Comparison of ENCODE assay signal across 29 cellular contexts in the genomic region with DNA sequence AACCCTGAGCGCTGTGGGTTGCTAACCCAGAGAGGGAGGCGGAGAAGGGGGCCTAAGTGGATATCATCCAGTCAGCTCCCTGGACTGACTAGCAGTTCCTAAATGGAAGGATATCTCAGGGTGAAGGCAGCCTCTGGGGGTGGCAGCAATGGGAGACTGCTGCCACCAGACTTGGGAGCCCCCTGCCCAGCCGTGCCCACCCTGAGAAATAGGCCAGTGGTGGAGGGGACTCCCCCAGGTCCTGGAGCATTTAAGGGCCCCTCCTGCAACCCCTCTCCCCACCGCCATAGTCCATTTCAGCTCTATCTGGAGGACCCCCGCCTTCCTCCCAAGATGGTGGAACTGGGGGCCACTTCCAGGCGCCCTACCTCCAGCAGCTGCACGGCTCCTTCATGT. TPM values are rescaled to one million over a fixed set of nuclear protein-coding genes. Genes with fewer than 3 reads are reported as not detected.
DNase-seq lines count a peak whose midpoint lies in the region; ATAC-seq and TF ChIP-seq lines count a peak whose summit lies in the region.
"Had no signal": no experiment of that assay in that cellular context is flagged by ENCODE, and none has a peak within 500 bp of the region (broad histone marks: within the 10 kb centered on the region; RNA-seq: fewer than 3 reads in every experiment).

No MANE protein-coding gene starts in this region.

- no peak for DNase-seq in T-helper 1 cell
- peak; percentile 9 for DNase-seq in left ventricle myocardium superior
- DNase-seq in Right ventricle myocardium inferior (ENCODE audit: missing footprints) = no peak
- peak; percentile 7 for DNase-seq in glutamatergic neuron
- DNase-seq in mesothelial cell of epicardium (ENCODE audit: low spot score in 2 of 2, unreplicated experiment in 2 of 2) = no peak
- DNase-seq in NCI-H1105 treated with DMSO at 0.1 percent for 48 hours (lab: John Stamatoyannopoulos, UW) = no peak
- DNase-seq: activated CD4-positive, alpha-beta T cell treated with anti-CD3 and anti-CD28 coated beads for 1 hour; activated CD8-positive, alpha-beta memory T cell treated with anti-CD3 and anti-CD28 coated beads for 24 hours; C1 segment of cervical spinal cord; cortex of kidney; DMS79; effector memory CD4-positive, alpha-beta T cell; GDM1; hypothalamus; KG1; naive B cell; NCI-H1092 treated with DMSO at 0.1 percent for 48 hours; NCI-H1930; NCI-H524 treated with DMSO at 0.1 percent for 48 hours; OCI-M1; psoas muscle; stimulated activated naive CD4-positive, alpha-beta T cell treated with Interleukin-2 at 50 U/mL for 16 hours had no signal

- ATAC-seq in left ventricle myocardium superior = no peak
- no peak for ATAC-seq in Right ventricle myocardium inferior
- ATAC-seq in stimulated activated memory B cell treated with anti-CD40 and anti-IgM and Interleukin-4, amounts not matched to agents 10 μg/mL and 1 μg/mL and 100 μg/mL, for 72 hours = no peak
- ATAC-seq: left lobe of liver, psoas muscle had no signal

- TF ChIP-seq CTCF in glutamatergic neuron (IDR thresholded peaks at IDR 0.05; ENCODE audit: partially characterized antibody, unreplicated experiment) = no peak
- TF ChIP-seq CTCF in mesothelial cell of epicardium (IDR thresholded peaks at IDR 0.05; ENCODE audit: unreplicated experiment) = no peak

- peaks cover 38% of the 10 kb centered on the region for H3K36me3 Mint-ChIP-seq in T-helper 1 cell treated with Interleukin-12 subunit alpha and Interleukin-12 subunit beta and Interleukin-4 antibody, amounts not matched to agents 30 μg/mL and 1 μg/mL, for 36 hours (ENCODE audit: low read depth)
- H3K36me3 Mint-ChIP-seq in glutamatergic neuron (ENCODE audit: unreplicated experiment) (peaks cover 8% of the 10 kb centered on the region), mesothelial cell of epicardium (peaks cover 9% of the 10 kb centered on the region)
- no peaks in the 10 kb centered on the region for H3K36me3 Mint-ChIP-seq in stimulated activated memory B cell treated with anti-CD40 and anti-IgM and Interleukin-4, amounts not matched to agents 10 μg/mL and 1 μg/mL and 100 μg/mL, for 72 hours
- H3K36me3 Mint-ChIP-seq: naive B cell had no signal

- H3K27me3 Mint-ChIP-seq in T-helper 1 cell treated with Interleukin-12 subunit alpha and Interleukin-12 subunit beta and Interleukin-4 antibody, amounts not matched to agents 30 μg/mL and 1 μg/mL, for 36 hours (ENCODE audit: low read depth) = no peaks in the 10 kb centered on the region
- H3K27me3 Mint-ChIP-seq in glutamatergic neuron (ENCODE audit: unreplicated experiment) (peaks cover 9% of the 10 kb centered on the region), mesothelial cell of epicardium (ENCODE audit: low read depth) (no peaks in the 10 kb centered on the region)
- no peaks in the 10 kb centered on the region for H3K27me3 Mint-ChIP-seq in stimulated activated memory B cell treated with anti-CD40 and anti-IgM and Interleukin-4, amounts not matched to agents 10 μg/mL and 1 μg/mL and 100 μg/mL, for 72 hours
- H3K27me3 Mint-ChIP-seq: naive B cell had no signal

- H3K9me3 Mint-ChIP-seq in T-helper 1 cell treated with Interleukin-12 subunit alpha and Interleukin-12 subunit beta and Interleukin-4 antibody, amounts not matched to agents 30 μg/mL and 1 μg/mL, for 36 hours = no peaks in the 10 kb centered on the region
- H3K9me3 Mint-ChIP-seq in glutamatergic neuron (ENCODE audit: unreplicated experiment) (peaks cover 5% of the 10 kb centered on the region), mesothelial cell of epicardium (no peaks in the 10 kb centered on the region)
- no peaks in the 10 kb centered on the region for H3K9me3 Mint-ChIP-seq in stimulated activated memory B cell treated with anti-CD40 and anti-IgM and Interleukin-4, amounts not matched to agents 10 μg/mL and 1 μg/mL and 100 μg/mL, for 72 hours
- H3K9me3 Mint-ChIP-seq: activated naive CD8-positive, alpha-beta T cell treated with anti-CD3 and anti-CD28 coated beads, Interleukin-2, amount 10 ng/mL, durations not matched to agents 7 days and 5 days; activated T-helper 1 cell treated with anti-CD3 and anti-CD28 coated beads, Interleukin-12 subunit alpha, Interleukin-12 subunit beta, Interleukin-2, Interleukin-4 antibody, amounts not matched to agents 30 ng/mL and 10 ng/mL and 1 ng/mL, durations not matched to agents 14 hours and 24 hours and 36 hours; naive B cell had no signal

- H3K27ac Mint-ChIP-seq in T-helper 1 cell treated with Interleukin-12 subunit alpha and Interleukin-12 subunit beta and Interleukin-4 antibody, amounts not matched to agents 30 μg/mL and 1 μg/mL, for 36 hours = peak overlapping the region; percentile 39
- H3K27ac Mint-ChIP-seq in glutamatergic neuron (ENCODE audit: unreplicated experiment) (no peak overlapping the region), mesothelial cell of epicardium (no peak overlapping the region)
- H3K27ac Mint-ChIP-seq in stimulated activated memory B cell treated with anti-CD40 and anti-IgM and Interleukin-4, amounts not matched to agents 10 μg/mL and 1 μg/mL and 100 μg/mL, for 72 hours = peak overlapping the region; percentile 23

- no peak overlapping the region for H3K4me3 Mint-ChIP-seq in T-helper 1 cell treated with Interleukin-12 subunit alpha and Interleukin-12 subunit beta and Interleukin-4 antibody, amounts not matched to agents 30 μg/mL and 1 μg/mL, for 36 hours
- no peak overlapping the region for H3K4me3 Mint-ChIP-seq in glutamatergic neuron (ENCODE audit: unreplicated experiment)
- no peak overlapping the region for H3K4me3 Mint-ChIP-seq in stimulated activated memory B cell treated with anti-CD40 and anti-IgM and Interleukin-4, amounts not matched to agents 10 μg/mL and 1 μg/mL and 100 μg/mL, for 72 hours
- no peak overlapping the region for H3K4me3 Mint-ChIP-seq in mesothelial cell of epicardium
- H3K4me3 Mint-ChIP-seq: activated naive CD8-positive, alpha-beta T cell treated with anti-CD3 and anti-CD28 coated beads, Interleukin-2, amount 10 ng/mL, durations not matched to agents 7 days and 5 days; activated T-helper 1 cell treated with anti-CD3 and anti-CD28 coated beads, Interleukin-12 subunit alpha, Interleukin-12 subunit beta, Interleukin-2, Interleukin-4 antibody, amounts not matched to agents 30 ng/mL and 10 ng/mL and 1 ng/mL, durations not matched to agents 14 hours and 24 hours and 36 hours had no signal

- intact Hi-C loops in left ventricle myocardium superior (cut with micrococcal nuclease) = no loop called here
- intact Hi-C loops in Right ventricle myocardium inferior (cut with DNase I) = loop anchor here (10.0 kb wide), 1 partner anchor 95 kb away; a partner anchor contains a TSS

- H3K4me1 Mint-ChIP-seq in T-helper 1 cell treated with Interleukin-12 subunit alpha and Interleukin-12 subunit beta and Interleukin-4 antibody, amounts not matched to agents 30 μg/mL and 1 μg/mL, for 36 hours (ENCODE audit: low read depth) = peaks cover 19% of the 10 kb centered on the region
- H3K4me1 Mint-ChIP-seq in glutamatergic neuron (ENCODE audit: low read depth, unreplicated experiment) (peaks cover 7% of the 10 kb centered on the region), mesothelial cell of epicardium (peaks cover 11% of the 10 kb centered on the region)
- H3K4me1 Mint-ChIP-seq in stimulated activated memory B cell treated with anti-CD40 and anti-IgM and Interleukin-4, amounts not matched to agents 10 μg/mL and 1 μg/mL and 100 μg/mL, for 72 hours = peaks cover 13% of the 10 kb centered on the region

RNA-seq across cellular contexts. Expression of a gene that starts 8.4 kb away (rescaled TPM):
- total RNA-seq in left ventricle myocardium superior (18.8 TPM), Right ventricle myocardium inferior (12.1 TPM), glutamatergic neuron (ENCODE audit: unreplicated experiment) (39.7 TPM), mesothelial cell of epicardium (87.2 to 88.8 TPM (median 88.4 TPM) in 3 replicates)
- total RNA-seq: MCF 10A had no signal

RNA-seq across cellular contexts. Expression of a gene that starts 31.8 kb away (rescaled TPM):
- total RNA-seq in left ventricle myocardium superior (62.2 TPM), Right ventricle myocardium inferior (58.2 TPM), glutamatergic neuron (ENCODE audit: unreplicated experiment) (82.1 TPM), mesothelial cell of epicardium (76.8 to 90.7 TPM (median 86.6 TPM) in 3 replicates)

RNA-seq across cellular contexts. Expression of a gene that starts 39.4 kb away (rescaled TPM):
- total RNA-seq in left ventricle myocardium superior (0.42 TPM), Right ventricle myocardium inferior (0.08 TPM), glutamatergic neuron (ENCODE audit: unreplicated experiment) (not detected), mesothelial cell of epicardium (not detected in 3 replicates)
- total RNA-seq: activated naive CD8-positive, alpha-beta T cell treated with anti-CD3 and anti-CD28 coated beads, Interleukin-2, amount 10 ng/mL, durations not matched to agents 7 days and 5 days; activated T-helper 1 cell treated with anti-CD3 and anti-CD28 coated beads, Interleukin-12 subunit alpha, Interleukin-12 subunit beta, Interleukin-2, Interleukin-4 antibody, amounts not matched to agents 30 ng/mL and 10 ng/mL and 1 ng/mL, durations not matched to agents 14 hours and 24 hours and 36 hours; epithelial cell of proximal tubule had no signal

Comparison
In these comparisons a context has a peak if more than half of its experiments do, and no peak if none do; other contexts are left out.
1. DNase-seq: peak in left ventricle myocardium superior (single experiment) and glutamatergic neuron (single experiment); none in T-helper 1 cell (0 of 5), Right ventricle myocardium inferior (single experiment), mesothelial cell of epicardium (0 of 2) and NCI-H1105 treated with DMSO at 0.1 percent for 48 hours (single experiment).
2. H3K27ac Mint-ChIP-seq: peak in T-helper 1 cell treated with Interleukin-12 subunit alpha and Interleukin-12 subunit beta and Interleukin-4 antibody, amounts not matched to agents 30 μg/mL and 1 μg/mL, for 36 hours (single experiment) and stimulated activated memory B cell treated with anti-CD40 and anti-IgM and Interleukin-4, amounts not matched to agents 10 μg/mL and 1 μg/mL and 100 μg/mL, for 72 hours (single experiment); none in glutamatergic neuron (single experiment) and mesothelial cell of epicardium (single experiment).